8 cellular contexts compared by ENCODE assay signal in the genomic region with DNA sequence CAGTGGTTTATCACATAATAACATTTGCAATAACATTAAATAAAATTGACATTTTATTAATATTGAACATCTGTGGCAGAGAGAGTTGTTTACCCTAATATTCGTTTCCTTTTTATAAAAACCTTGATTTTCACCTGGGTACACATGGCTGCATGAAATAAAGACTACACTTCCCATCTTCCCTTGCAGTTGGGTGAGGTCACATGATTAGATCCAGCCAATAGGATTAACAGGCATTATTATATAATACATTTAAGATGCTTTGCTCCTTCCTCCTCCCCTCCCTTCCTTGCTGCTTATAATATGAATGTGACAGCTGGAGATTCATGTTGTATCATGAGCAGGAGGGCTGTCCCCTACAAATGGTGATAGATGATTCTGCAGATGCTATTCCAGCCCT.
DNase-seq lines count a peak whose midpoint lies in the region; ATAC-seq, FAIRE-seq and TF ChIP-seq lines count a peak whose summit lies in the region.

No MANE protein-coding gene starts in this region.

- no peak overlapping the region for H3K4me3 ChIP-seq in esophagus muscularis mucosa

- no peaks in the 10 kb centered on the region for H3K36me3 ChIP-seq in esophagus muscularis mucosa

- no peaks in the 10 kb centered on the region for H3K27me3 ChIP-seq in esophagus muscularis mucosa

- DNase-seq in DMS53 treated with DMSO at 0.1 percent for 48 hours (lab: John Stamatoyannopoulos, UW; ENCODE audit: unreplicated experiment) (peak; percentile 6), NAMALWA (ENCODE audit: low spot score) (peak; percentile 79), erythroblast (lab: John Stamatoyannopoulos, UW) (peak; percentile 30 to 59), cortex of kidney (lab: John Stamatoyannopoulos, UW) (no peak), OCI-M2 (lab: John Stamatoyannopoulos, UW; ENCODE audit: unreplicated experiment) (no peak), esophagus muscularis mucosa (ENCODE audit: extremely low spot score) (no peak), frontal cortex (ENCODE audit: low spot score in 2 of 2) (no peak)

- TF ChIP-seq CTCF in esophagus muscularis mucosa (IDR thresholded peaks at IDR 0.05): no peak

- FAIRE-seq in frontal cortex (lab: Jason Lieb, UNC): no peak

- peak; percentile 83 for ATAC-seq in GM21515 (IDR thresholded peaks at IDR 0.05; ENCODE audit: unreplicated experiment)

- H3K9me3 ChIP-seq in esophagus muscularis mucosa: no peaks in the 10 kb centered on the region

- WGBS in esophagus muscularis mucosa: 51% methylated on average over 1 of the region's 1 CpG

- intact Hi-C loops in esophagus muscularis mucosa (cut with DNase I): no loop called here

- H3K4me1 ChIP-seq in esophagus muscularis mucosa: no peaks in the 10 kb centered on the region

- TF ChIP-seq POLR2A in erythroblast (IDR thresholded peaks at IDR 0.05; ENCODE audit: low read length) (no peak), esophagus muscularis mucosa (IDR thresholded peaks at IDR 0.05; ENCODE audit: low read depth) (no peak)

- no peak overlapping the region for H3K27ac ChIP-seq in esophagus muscularis mucosa (replicated peaks in 1 of 4)

- TF ChIP-seq EP300 in esophagus muscularis mucosa (IDR thresholded peaks at IDR 0.05): no peak

Comparison
In these comparisons a context has a peak if more than half of its experiments do, and no peak if none do; other contexts are left out.
1. DNase-seq: peak in DMS53 treated with DMSO at 0.1 percent for 48 hours (single experiment), NAMALWA (single experiment) and erythroblast (2 of 2); none in cortex of kidney (single experiment), OCI-M2 (single experiment), esophagus muscularis mucosa (single experiment) and frontal cortex (0 of 2).